In the genomic region with DNA sequence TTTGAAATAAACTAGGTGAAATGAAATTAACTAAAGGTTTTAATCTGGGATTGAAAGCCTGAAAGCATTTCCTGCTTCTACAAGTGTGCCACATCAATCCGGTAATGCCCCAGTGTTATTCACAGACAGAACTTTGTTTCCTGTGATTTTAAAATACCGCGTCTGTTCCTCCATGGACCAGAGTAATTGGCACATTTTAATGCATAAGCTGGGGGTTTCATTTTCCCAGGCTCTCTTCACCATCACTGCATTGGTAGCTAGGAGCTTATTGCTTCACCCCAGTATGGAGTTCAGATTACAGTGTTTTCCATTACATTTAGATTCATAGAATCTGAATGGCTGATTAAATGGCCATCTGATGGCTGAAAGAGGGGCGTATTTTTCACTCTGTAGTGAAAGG, we compare ENCODE assay signal across 2 cellular contexts.
TF ChIP-seq lines count a peak whose summit lies in the region.

No MANE protein-coding gene starts in this region.

TF ChIP-seq in GM23338, 12 proteins besides CTCF, POLR2A, EP300 and RAD21:
- TF ChIP-seq EZH2phosphoT487 (IDR thresholded peaks at IDR 0.05; ENCODE audit: unreplicated experiment) (no peak), POLR2AphosphoS5 (IDR thresholded peaks at IDR 0.05; ENCODE audit: low read depth) (no peak), NANOG (IDR thresholded peaks at IDR 0.05; ENCODE audit: borderline replicate concordance) (peak; percentile 42; the same call in 1 of the 2 replicates), STAT1 (IDR thresholded peaks at IDR 0.05; ENCODE audit: unreplicated experiment) (no peak)
- TF ChIP-seq, protein P1, sequence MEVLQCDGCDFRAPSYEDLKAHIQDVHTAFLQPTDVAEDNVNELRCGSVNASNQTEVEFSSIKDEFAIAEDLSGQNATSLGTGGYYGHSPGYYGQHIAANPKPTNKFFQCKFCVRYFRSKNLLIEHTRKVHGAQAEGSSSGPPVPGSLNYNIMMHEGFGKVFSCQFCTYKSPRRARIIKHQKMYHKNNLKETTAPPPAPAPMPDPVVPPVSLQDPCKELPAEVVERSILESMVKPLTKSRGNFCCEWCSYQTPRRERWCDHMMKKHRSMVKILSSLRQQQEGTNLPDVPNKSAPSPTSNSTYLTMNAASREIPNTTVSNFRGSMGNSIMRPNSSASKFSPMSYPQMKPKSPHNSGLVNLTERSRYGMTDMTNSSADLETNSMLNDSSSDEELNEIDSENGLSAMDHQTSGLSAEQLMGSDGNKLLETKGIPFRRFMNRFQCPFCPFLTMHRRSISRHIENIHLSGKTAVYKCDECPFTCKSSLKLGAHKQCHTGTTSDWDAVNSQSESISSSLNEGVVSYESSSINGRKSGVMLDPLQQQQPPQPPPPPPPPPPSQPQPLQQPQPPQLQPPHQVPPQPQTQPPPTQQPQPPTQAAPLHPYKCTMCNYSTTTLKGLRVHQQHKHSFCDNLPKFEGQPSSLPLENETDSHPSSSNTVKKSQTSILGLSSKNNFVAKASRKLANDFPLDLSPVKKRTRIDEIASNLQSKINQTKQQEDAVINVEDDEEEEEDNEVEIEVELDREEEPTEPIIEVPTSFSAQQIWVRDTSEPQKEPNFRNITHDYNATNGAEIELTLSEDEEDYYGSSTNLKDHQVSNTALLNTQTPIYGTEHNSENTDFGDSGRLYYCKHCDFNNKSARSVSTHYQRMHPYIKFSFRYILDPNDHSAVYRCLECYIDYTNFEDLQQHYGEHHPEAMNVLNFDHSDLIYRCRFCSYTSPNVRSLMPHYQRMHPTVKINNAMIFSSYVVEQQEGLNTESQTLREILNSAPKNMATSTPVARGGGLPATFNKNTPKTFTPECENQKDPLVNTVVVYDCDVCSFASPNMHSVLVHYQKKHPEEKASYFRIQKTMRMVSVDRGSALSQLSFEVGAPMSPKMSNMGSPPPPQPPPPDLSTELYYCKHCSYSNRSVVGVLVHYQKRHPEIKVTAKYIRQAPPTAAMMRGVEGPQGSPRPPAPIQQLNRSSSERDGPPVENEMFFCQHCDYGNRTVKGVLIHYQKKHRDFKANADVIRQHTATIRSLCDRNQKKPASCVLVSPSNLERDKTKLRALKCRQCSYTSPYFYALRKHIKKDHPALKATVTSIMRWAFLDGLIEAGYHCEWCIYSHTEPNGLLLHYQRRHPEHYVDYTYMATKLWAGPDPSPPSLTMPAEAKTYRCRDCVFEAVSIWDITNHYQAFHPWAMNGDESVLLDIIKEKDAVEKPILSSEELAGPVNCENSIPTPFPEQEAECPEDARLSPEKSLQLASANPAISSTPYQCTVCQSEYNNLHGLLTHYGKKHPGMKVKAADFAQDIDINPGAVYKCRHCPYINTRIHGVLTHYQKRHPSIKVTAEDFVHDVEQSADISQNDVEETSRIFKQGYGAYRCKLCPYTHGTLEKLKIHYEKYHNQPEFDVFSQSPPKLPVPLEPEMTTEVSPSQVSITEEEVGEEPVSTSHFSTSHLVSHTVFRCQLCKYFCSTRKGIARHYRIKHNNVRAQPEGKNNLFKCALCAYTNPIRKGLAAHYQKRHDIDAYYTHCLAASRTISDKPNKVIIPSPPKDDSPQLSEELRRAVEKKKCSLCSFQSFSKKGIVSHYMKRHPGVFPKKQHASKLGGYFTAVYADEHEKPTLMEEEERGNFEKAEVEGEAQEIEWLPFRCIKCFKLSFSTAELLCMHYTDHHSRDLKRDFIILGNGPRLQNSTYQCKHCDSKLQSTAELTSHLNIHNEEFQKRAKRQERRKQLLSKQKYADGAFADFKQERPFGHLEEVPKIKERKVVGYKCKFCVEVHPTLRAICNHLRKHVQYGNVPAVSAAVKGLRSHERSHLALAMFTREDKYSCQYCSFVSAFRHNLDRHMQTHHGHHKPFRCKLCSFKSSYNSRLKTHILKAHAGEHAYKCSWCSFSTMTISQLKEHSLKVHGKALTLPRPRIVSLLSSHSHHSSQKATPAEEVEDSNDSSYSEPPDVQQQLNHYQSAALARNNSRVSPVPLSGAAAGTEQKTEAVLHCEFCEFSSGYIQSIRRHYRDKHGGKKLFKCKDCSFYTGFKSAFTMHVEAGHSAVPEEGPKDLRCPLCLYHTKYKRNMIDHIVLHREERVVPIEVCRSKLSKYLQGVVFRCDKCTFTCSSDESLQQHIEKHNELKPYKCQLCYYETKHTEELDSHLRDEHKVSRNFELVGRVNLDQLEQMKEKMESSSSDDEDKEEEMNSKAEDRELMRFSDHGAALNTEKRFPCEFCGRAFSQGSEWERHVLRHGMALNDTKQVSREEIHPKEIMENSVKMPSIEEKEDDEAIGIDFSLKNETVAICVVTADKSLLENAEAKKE (CRISPR knock-in tag; IDR thresholded peaks at IDR 0.05) = no peak
- TF ChIP-seq, protein P2, sequence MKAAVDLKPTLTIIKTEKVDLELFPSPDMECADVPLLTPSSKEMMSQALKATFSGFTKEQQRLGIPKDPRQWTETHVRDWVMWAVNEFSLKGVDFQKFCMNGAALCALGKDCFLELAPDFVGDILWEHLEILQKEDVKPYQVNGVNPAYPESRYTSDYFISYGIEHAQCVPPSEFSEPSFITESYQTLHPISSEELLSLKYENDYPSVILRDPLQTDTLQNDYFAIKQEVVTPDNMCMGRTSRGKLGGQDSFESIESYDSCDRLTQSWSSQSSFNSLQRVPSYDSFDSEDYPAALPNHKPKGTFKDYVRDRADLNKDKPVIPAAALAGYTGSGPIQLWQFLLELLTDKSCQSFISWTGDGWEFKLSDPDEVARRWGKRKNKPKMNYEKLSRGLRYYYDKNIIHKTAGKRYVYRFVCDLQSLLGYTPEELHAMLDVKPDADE (IDR thresholded peaks at IDR 0.05) = no peak

TF ChIP-seq in IMR-90, 13 proteins besides CTCF, POLR2A, EP300 and RAD21:
- TF ChIP-seq SMC3 (IDR thresholded peaks at IDR 0.05; ENCODE audit: low read depth, low read length) (no peak), RCOR1 (IDR thresholded peaks at IDR 0.05; ENCODE audit: insufficient replicate concordance, low read length) (no peak), CHD1 (IDR thresholded peaks at IDR 0.05; ENCODE audit: low read depth, low read length) (no peak), RFX5 (IDR thresholded peaks at IDR 0.05; ENCODE audit: low read depth, low read length) (no peak), MAZ (IDR thresholded peaks at IDR 0.05; ENCODE audit: borderline replicate concordance, low read depth, low read length) (no peak), CEBPB (IDR thresholded peaks at IDR 0.05; ENCODE audit: low read depth, low read length) (no peak), MAFK (IDR thresholded peaks at IDR 0.05; ENCODE audit: low read depth, low read length) (no peak), BHLHE40 (IDR thresholded peaks at IDR 0.05; ENCODE audit: low read depth, low read length) (no peak), FOS (IDR thresholded peaks at IDR 0.05; ENCODE audit: low read depth, low read length) (no peak), MXI1 (IDR thresholded peaks at IDR 0.05; ENCODE audit: borderline replicate concordance, low read depth, low read length) (no peak), NFE2L2 (IDR thresholded peaks at IDR 0.05; ENCODE audit: low read depth, low read length) (no peak)
- TF ChIP-seq, protein P3, sequence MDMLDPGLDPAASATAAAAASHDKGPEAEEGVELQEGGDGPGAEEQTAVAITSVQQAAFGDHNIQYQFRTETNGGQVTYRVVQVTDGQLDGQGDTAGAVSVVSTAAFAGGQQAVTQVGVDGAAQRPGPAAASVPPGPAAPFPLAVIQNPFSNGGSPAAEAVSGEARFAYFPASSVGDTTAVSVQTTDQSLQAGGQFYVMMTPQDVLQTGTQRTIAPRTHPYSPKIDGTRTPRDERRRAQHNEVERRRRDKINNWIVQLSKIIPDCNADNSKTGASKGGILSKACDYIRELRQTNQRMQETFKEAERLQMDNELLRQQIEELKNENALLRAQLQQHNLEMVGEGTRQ (IDR thresholded peaks at IDR 0.05; ENCODE audit: low read depth, low read length) = no peak
- TF ChIP-seq, protein P4, sequence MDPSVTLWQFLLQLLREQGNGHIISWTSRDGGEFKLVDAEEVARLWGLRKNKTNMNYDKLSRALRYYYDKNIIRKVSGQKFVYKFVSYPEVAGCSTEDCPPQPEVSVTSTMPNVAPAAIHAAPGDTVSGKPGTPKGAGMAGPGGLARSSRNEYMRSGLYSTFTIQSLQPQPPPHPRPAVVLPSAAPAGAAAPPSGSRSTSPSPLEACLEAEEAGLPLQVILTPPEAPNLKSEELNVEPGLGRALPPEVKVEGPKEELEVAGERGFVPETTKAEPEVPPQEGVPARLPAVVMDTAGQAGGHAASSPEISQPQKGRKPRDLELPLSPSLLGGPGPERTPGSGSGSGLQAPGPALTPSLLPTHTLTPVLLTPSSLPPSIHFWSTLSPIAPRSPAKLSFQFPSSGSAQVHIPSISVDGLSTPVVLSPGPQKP (IDR thresholded peaks at IDR 0.05; ENCODE audit: borderline replicate concordance, low read depth, low read length) = no peak
